In the genomic region with DNA sequence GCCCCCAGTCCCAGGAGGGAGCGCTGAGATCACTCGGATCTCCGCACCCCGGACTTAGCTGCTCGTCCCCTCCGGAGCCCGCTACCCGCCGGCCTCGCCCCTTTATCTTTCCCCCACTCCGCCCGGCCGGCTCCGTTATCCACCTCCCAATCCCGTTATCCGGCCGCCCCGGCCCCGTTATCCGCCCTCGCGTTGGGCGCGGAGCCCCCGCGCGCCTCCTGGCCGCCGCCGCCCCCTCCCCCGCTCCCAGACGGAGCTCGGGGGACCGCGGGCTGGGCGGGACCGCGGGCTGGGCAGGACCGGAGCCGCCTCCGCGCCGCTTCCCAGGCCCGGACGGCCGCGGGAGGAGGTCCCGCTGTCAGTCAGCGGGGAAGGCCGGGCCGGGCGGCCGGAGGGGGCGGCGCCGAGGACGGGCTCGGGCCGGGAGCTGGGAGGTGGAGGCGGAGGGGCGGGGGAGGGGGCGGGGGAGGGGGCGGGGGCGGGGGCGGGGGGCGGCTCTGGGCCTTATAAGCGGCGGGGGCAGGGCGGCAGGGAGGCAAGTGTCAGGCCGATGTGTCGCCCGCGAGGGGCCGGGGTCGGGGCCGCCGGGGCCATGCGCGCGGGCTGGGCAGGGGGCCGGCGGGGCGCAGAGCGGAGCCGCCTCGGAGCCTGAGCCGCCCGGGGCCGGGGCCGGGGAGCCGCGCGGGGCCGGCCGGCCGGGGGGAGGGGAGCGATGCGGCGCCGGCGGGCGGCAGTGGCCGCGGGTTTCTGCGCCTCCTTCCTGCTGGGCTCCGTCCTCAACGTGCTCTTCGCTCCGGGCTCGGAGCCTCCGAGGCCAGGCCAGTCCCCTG, we compare ENCODE assay signal across 8 cellular contexts. TPM values are rescaled to one million over a fixed set of nuclear protein-coding genes. Genes with fewer than 3 reads are reported as not detected.
A peak's percentile ranks its signal among the peaks of the same experiment; 100 is the strongest.
DNase-seq lines count a peak whose midpoint lies in the region; ATAC-seq, FAIRE-seq and TF ChIP-seq lines count a peak whose summit lies in the region.

PKDCC (plus strand) TSS at position 534 of the 830 bp plus-strand sequence; CDS start at position 713, 179 bp downstream.

- peak; percentile 41; the same call in 1 of the 2 replicates for TF ChIP-seq POLR2A in A549 (IDR thresholded peaks at IDR 0.05; ENCODE audit: low read length)

- 0% methylated on average over 24 of the region's 111 CpGs for WGBS in A549 (ENCODE audit: missing lambda C conversion rate)

- no peak for TF ChIP-seq EP300 in A549 (IDR thresholded peaks at IDR 0.05)

- FAIRE-seq in A549 (lab: Jason Lieb, UNC): no peak
- no peak for FAIRE-seq in bronchial epithelial cell (lab: Jason Lieb, UNC)

- H3K36me3 ChIP-seq in bronchial epithelial cell (ENCODE audit: control insufficient read depth, insufficient read depth, low read length): no peaks in the 10 kb centered on the region
- peaks cover 4% of the 10 kb centered on the region for H3K36me3 ChIP-seq in iPS-20b (ENCODE audit: insufficient read depth, low read depth, low read length)

- no peak for TF ChIP-seq CTCF in A549 (IDR thresholded peaks at IDR 0.05)
- TF ChIP-seq CTCF in GM10266 (IDR thresholded peaks at IDR 0.05; ENCODE audit: control insufficient read depth, insufficient read depth, low read depth, missing control alignments): no peak
- TF ChIP-seq CTCF in bronchial epithelial cell (IDR thresholded peaks at IDR 0.05; ENCODE audit: insufficient read depth, low read length, severe bottlenecking): no peak
- no peak for TF ChIP-seq CTCF in retinal pigment epithelial cell (conservative IDR thresholded peaks at IDR 0.05; ENCODE audit: low read depth, low read length)

- CTCF ChIA-PET in A549 (lab: Yijun Ruan, JAX): interaction anchor here (0.9 to 6.6 kb wide), 11 partner anchors 12 to 194 kb away, joined by 3 to 40 read pairs (median 4); no protein-coding TSS in a partner anchor

- H3K27me3 ChIP-seq in bronchial epithelial cell (ENCODE audit: control insufficient read depth, insufficient read depth, low read length) (peaks cover 24% of the 10 kb centered on the region), iPS-20b (ENCODE audit: insufficient read depth, low read length) (peaks cover 30% of the 10 kb centered on the region)

- H3K4me2 ChIP-seq in A549: peak within 1 kb of the TSS; percentile 96

- POLR2A ChIA-PET in A549 (lab: Yijun Ruan, JAX): interaction anchor here (0.6 to 2.9 kb wide), 11 partner anchors 15 to 849 kb away, joined by 3 to 18 read pairs (median 4); no protein-coding TSS in a partner anchor

- no peaks in the 10 kb centered on the region for H3K9me3 ChIP-seq in A549
- H3K9me3 ChIP-seq in iPS-20b (ENCODE audit: insufficient read depth, low read depth, low read length): no peaks in the 10 kb centered on the region

- H3K4me1 ChIP-seq in A549: peaks cover 52% of the 10 kb centered on the region
- peaks cover 47% of the 10 kb centered on the region for H3K4me1 ChIP-seq in iPS-20b (ENCODE audit: insufficient read depth, low read length)

- H3K9ac ChIP-seq in iPS-20b (ENCODE audit: low read depth, low read length): peak within 1 kb of the TSS; percentile 93

- DNase-seq in A549 (ENCODE audit: low read depth in 1 of 2, low spot score in 1 of 2) (peak; percentile 84 to 91), GM10266 (ENCODE audit: extremely low spot score) (peak; percentile 93), RPMI8226 (peak; percentile 30), bronchial epithelial cell (ENCODE audit: low read depth) (no peak), retinal pigment epithelial cell (ENCODE audit: low read depth) (no peak)

- ATAC-seq in A549 (peak; percentile 76 to 83), HG03045 (IDR thresholded peaks at IDR 0.05; ENCODE audit: unreplicated experiment) (peak; percentile 63), GM21423 (IDR thresholded peaks at IDR 0.05; ENCODE audit: unreplicated experiment) (no peak)

- H3K27ac ChIP-seq in A549 (peak within 1 kb of the TSS; percentile 79 to 96), iPS-20b (ENCODE audit: low read length) (peak within 1 kb of the TSS; percentile 43)

- H3K4me3 ChIP-seq in A549 (peak within 1 kb of the TSS; percentile 63), bronchial epithelial cell (ENCODE audit: low read depth, low read length) (peak within 1 kb of the TSS; percentile 18), iPS-20b (ENCODE audit: low read length) (peak within 1 kb of the TSS; percentile 88), retinal pigment epithelial cell (ENCODE audit: low read length) (peak within 1 kb of the TSS; percentile 57)

- 0 out of 5 replicates have a peak, but pooled peaks have one; percentile 5 to 23 for TF ChIP-seq RAD21 in A549 (conservative IDR thresholded peaks at IDR 0.05 in 1 of 2, IDR thresholded peaks at IDR 0.05 in 1 of 2)

TF ChIP-seq in A549, 52 proteins besides CTCF, POLR2A, EP300 and RAD21:
- TF ChIP-seq RARB (CRISPR knock-in tag; IDR thresholded peaks at IDR 0.05) (no peak), PBX3 (IDR thresholded peaks at IDR 0.05) (peak; percentile 87), HMGXB4 (CRISPR knock-in tag; IDR thresholded peaks at IDR 0.05; ENCODE audit: borderline replicate concordance) (no peak), ZC3H11A (IDR thresholded peaks at IDR 0.05) (no peak), MAX (IDR thresholded peaks at IDR 0.05) (0 out of 2 replicates have a peak, but pooled peaks have one; percentile 5), PHF8 (IDR thresholded peaks at IDR 0.05; ENCODE audit: borderline replicate concordance, low read depth) (peak; percentile 57; the same call in 1 of the 2 replicates), JUN (IDR thresholded peaks at IDR 0.05) (peak in 1 of 2 experiments; percentile 64; a peak in 3 of 5 replicates), HOXB5 (CRISPR knock-in tag; IDR thresholded peaks at IDR 0.05) (no peak)
- TF ChIP-seq, protein P1, sequence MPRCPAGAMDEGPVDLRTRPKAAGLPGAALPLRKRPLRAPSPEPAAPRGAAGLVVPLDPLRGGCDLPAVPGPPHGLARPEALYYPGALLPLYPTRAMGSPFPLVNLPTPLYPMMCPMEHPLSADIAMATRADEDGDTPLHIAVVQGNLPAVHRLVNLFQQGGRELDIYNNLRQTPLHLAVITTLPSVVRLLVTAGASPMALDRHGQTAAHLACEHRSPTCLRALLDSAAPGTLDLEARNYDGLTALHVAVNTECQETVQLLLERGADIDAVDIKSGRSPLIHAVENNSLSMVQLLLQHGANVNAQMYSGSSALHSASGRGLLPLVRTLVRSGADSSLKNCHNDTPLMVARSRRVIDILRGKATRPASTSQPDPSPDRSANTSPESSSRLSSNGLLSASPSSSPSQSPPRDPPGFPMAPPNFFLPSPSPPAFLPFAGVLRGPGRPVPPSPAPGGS (IDR thresholded peaks at IDR 0.05): peak; percentile 43; the same call in 1 of the 3 replicates

RNA-seq across cellular contexts. Expression of gene PKDCC, which starts in this region (rescaled TPM):
- polyA plus RNA-seq in A549 (2011; rRNA removed) (30.0 and 42.9 TPM in 2 replicates), A549 (2017; fragmentation: RNase III; extraction: RNeasy Plus Mini Kit Qiagen cat#74134 plus additional on column Dnase treatment) (64.5 to 99.1 TPM (median 82.4 TPM) in 3 replicates)
- polyA plus RNA-seq in A549 (2012; cell fraction: cytosol; rRNA removed): 67.6 and 81.3 TPM in 2 replicates
- polyA plus RNA-seq in A549 (2012; cell fraction: nucleus; rRNA removed): 257 and 275 TPM in 2 replicates
- polyA minus RNA-seq in A549 (2011; rRNA and poly(A)+ RNA removed): 83.0 and 96.8 TPM in 2 replicates
- 0.38 and 0.79 TPM in 2 replicates for total RNA-seq in bronchial epithelial cell

Comparison
In these comparisons a context has a peak if more than half of its experiments do, and no peak if none do; other contexts are left out.
1. DNase-seq: peak in A549 (2 of 2), GM10266 (single experiment) and RPMI8226 (single experiment); none in bronchial epithelial cell (single experiment) and retinal pigment epithelial cell (single experiment).
2. H3K4me3 ChIP-seq: peak in every context shown above with its lines; median percentile 88 in iPS-20b; 63 in A549; 57 in retinal pigment epithelial cell; 18 in bronchial epithelial cell.